23 cellular contexts compared by ENCODE assay signal in the genomic region with DNA sequence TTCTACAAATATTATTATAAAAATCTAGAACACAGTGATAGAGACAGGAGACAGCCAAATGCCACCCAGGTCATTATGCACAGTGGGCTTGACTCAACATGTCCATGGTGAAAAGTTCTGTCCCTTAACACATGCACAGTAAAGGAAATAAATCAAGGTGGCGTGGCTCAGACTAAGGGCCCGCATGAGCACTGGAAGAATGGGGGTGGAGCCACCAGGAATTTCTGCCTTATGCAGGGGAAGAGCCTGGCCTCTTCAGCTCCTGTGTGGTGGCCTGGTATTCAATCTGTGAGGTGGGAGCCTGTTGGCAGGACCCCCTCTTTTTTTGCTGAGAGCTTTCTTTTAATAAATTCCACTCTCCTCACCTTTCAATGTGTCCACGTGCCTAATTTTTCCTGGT. TPM values are rescaled to one million over a fixed set of nuclear protein-coding genes. Genes with fewer than 3 reads are reported as not detected.
"Had no signal": no experiment of that assay in that cellular context is flagged by ENCODE, and none has a peak within 500 bp of the region (broad histone marks: within the 10 kb centered on the region; RNA-seq: fewer than 3 reads in every experiment).

No MANE protein-coding gene starts in this region.

- H3K79me2 ChIP-seq: hepatocyte had no signal

- H3K27me3 ChIP-seq: esophagus squamous epithelium, hepatocyte, neutrophil, right lobe of liver, suprapubic skin, thyroid gland, upper lobe of left lung, uterus had no signal

- H3K27ac Mint-ChIP-seq: naive B cell; nephron; stimulated activated effector memory CD8-positive, alpha-beta T cell treated with anti-CD3 and anti-CD28 coated beads, Interleukin-12 subunit alpha, Interleukin-12 subunit beta, amount 100 ng/mL, for 72 hours had no signal

- H3K27me3 Mint-ChIP-seq: naive B cell had no signal

- H3K4me1 Mint-ChIP-seq: nephron; stimulated activated effector memory CD8-positive, alpha-beta T cell treated with anti-CD3 and anti-CD28 coated beads, Interleukin-12 subunit alpha, Interleukin-12 subunit beta, amount 100 ng/mL, for 72 hours had no signal

- DNase-seq: effector memory CD4-positive, alpha-beta T cell; esophagus squamous epithelium; foreskin fibroblast; head of caudate nucleus; kidney glomerular epithelial cell; mammary epithelial cell; naive B cell; psoas muscle; retina; right lobe of liver; stimulated activated CD4-positive, alpha-beta T cell treated with anti-CD3 and anti-CD28 coated beads, Interleukin-4, amount 100 ng/mL, for 1 hour; stimulated activated CD8-positive, alpha-beta memory T cell treated with anti-CD3 and anti-CD28 coated beads, Interleukin-4, amount 100 ng/mL, for 48 hours; stimulated activated naive CD8-positive, alpha-beta T cell treated with anti-CD3 and anti-CD28 coated beads, Interleukin-15, Interleukin-2, amounts not matched to agents 100 U/mL and 50 U/mL, for 24 hours; thyroid gland; upper lobe of left lung; uterus had no signal

- H3K4me3 ChIP-seq: esophagus squamous epithelium, hepatocyte, psoas muscle, right lobe of liver, suprapubic skin, thyroid gland, upper lobe of left lung, uterus had no signal

- H3K4me3 Mint-ChIP-seq: naive B cell; nephron; stimulated activated effector memory CD8-positive, alpha-beta T cell treated with anti-CD3 and anti-CD28 coated beads, Interleukin-12 subunit alpha, Interleukin-12 subunit beta, amount 100 ng/mL, for 72 hours had no signal

- H3K4me2 ChIP-seq: hepatocyte had no signal

- H3K36me3 ChIP-seq: uterus had no signal

- H3K4me1 ChIP-seq: esophagus squamous epithelium, psoas muscle, right lobe of liver, suprapubic skin, thyroid gland, upper lobe of left lung, uterus had no signal

- H2AFZ ChIP-seq: hepatocyte had no signal

- H3K9me3 Mint-ChIP-seq: naive B cell; nephron; stimulated activated effector memory CD8-positive, alpha-beta T cell treated with anti-CD3 and anti-CD28 coated beads, Interleukin-12 subunit alpha, Interleukin-12 subunit beta, amount 100 ng/mL, for 72 hours had no signal

- H3K9me3 ChIP-seq: esophagus squamous epithelium, neutrophil, psoas muscle, right lobe of liver, suprapubic skin, thyroid gland, upper lobe of left lung, uterus had no signal

- H3K36me3 Mint-ChIP-seq: naive B cell had no signal

- H3K27ac ChIP-seq: esophagus squamous epithelium, hepatocyte, neutrophil, psoas muscle, right lobe of liver, suprapubic skin, thyroid gland, upper lobe of left lung, uterus had no signal

RNA-seq across cellular contexts. Expression of a gene that starts 38.3 kb away (rescaled TPM):
- total RNA-seq: epithelial cell of proximal tubule, esophagus squamous epithelium, mammary epithelial cell, osteoblast, psoas muscle, thyroid gland, uterus had no signal
- polyA plus RNA-seq: mammary epithelial cell had no signal
